Comparison of ENCODE assay signal across 10 cellular contexts in genomic region chr1:201791775-201792166, GRCh38. TPM values are rescaled to one million over a fixed set of nuclear protein-coding genes. Genes with fewer than 3 reads are reported as not detected.
DNase-seq lines count a peak whose midpoint lies in the region; ATAC-seq and TF ChIP-seq lines count a peak whose summit lies in the region.
"Had no signal": no experiment of that assay in that cellular context is flagged by ENCODE, and none has a peak within 500 bp of the region (broad histone marks: within the 10 kb centered on the region; RNA-seq: fewer than 3 reads in every experiment).

No MANE protein-coding gene starts in this region.

- DNase-seq in GM04503 (ENCODE audit: low read depth) (peak; percentile 50), RWPE1 (ENCODE audit: low spot score) (peak; percentile 42), foreskin fibroblast (peak; percentile 60 to 61), skeletal muscle cell (ENCODE audit: low read depth) (peak; percentile 75), GM19238 (ENCODE audit: insufficient read length, low spot score) (no peak)
- no peak for DNase-seq in activated CD4-positive, alpha-beta T cell treated with anti-CD3 and anti-CD28 coated beads, Interleukin-2, amount 50 U/mL, for 4 hours
- DNase-seq: activated CD8-positive, alpha-beta memory T cell treated with anti-CD3 and anti-CD28 coated beads, Interleukin-2, amount 50 U/mL, for 48 hours had no signal

- no peaks in the 10 kb centered on the region for H3K36me3 Mint-ChIP-seq in activated T-helper 17 cell treated with anti-CD3 and anti-CD28 coated beads, Interleukin-2, amount 50 U/mL, for 72 hours (ENCODE audit: low read depth)

- H3K27ac ChIP-seq in RWPE1, result peak overlapping the region; percentile 75

- H3K4me3 ChIP-seq in foreskin fibroblast (ENCODE audit: low read depth in 1 of 2, low read length in 2 of 2) (no peak overlapping the region), skeletal muscle cell (ENCODE audit: low read depth, low read length) (no peak overlapping the region)

- no peaks in the 10 kb centered on the region for H3K4me1 Mint-ChIP-seq in activated T-helper 17 cell treated with anti-CD3 and anti-CD28 coated beads, Interleukin-2, amount 50 U/mL, for 72 hours

- no peak overlapping the region for H3K4me3 Mint-ChIP-seq in activated T-helper 17 cell treated with anti-CD3 and anti-CD28 coated beads, Interleukin-2, amount 50 U/mL, for 72 hours
- H3K4me3 Mint-ChIP-seq: memory B cell had no signal

- H3K27me3 Mint-ChIP-seq in activated T-helper 17 cell treated with anti-CD3 and anti-CD28 coated beads, Interleukin-2, amount 50 U/mL, for 72 hours, result no peaks in the 10 kb centered on the region

- TF ChIP-seq CTCF in RWPE1 (conservative IDR thresholded peaks at IDR 0.05; ENCODE audit: low read depth), result no peak
- TF ChIP-seq CTCF in foreskin fibroblast (IDR thresholded peaks at IDR 0.05; ENCODE audit: low read depth, low read length), result no peak

- no peak overlapping the region for H3K27ac Mint-ChIP-seq in activated T-helper 17 cell treated with anti-CD3 and anti-CD28 coated beads, Interleukin-2, amount 50 U/mL, for 72 hours
- H3K27ac Mint-ChIP-seq: memory B cell had no signal

- H3K9me3 Mint-ChIP-seq in activated T-helper 17 cell treated with anti-CD3 and anti-CD28 coated beads, Interleukin-2, amount 50 U/mL, for 72 hours, result no peaks in the 10 kb centered on the region
- H3K9me3 Mint-ChIP-seq: memory B cell had no signal

- CTCF ChIA-PET in RWPE1 (lab: Yijun Ruan, JAX), result interaction anchor here (0.7 to 9.9 kb wide), 7 partner anchors 14 to 295 kb away, joined by 3 to 351 read pairs (median 19); no protein-coding TSS in a partner anchor

- no peak for ATAC-seq in activated T-helper 17 cell treated with anti-CD3 and anti-CD28 coated beads, Interleukin-2, amount 50 U/mL, for 72 hours (replicated peaks)
- ATAC-seq in GM21717 (IDR thresholded peaks at IDR 0.05; ENCODE audit: unreplicated experiment), result no peak

- POLR2A ChIA-PET in RWPE1 (lab: Yijun Ruan, JAX; ENCODE audit: low non-redundant PET), result no interaction called here

RNA-seq across cellular contexts. Expression of gene IPO9, which starts 37.2 kb away (rescaled TPM):
- total RNA-seq in activated T-helper 17 cell treated with anti-CD3 and anti-CD28 coated beads, Interleukin-2, amount 50 U/mL, for 72 hours, result 10 to 100 TPM; 54.3 to 70.2 TPM

Comparison
In these comparisons a context has a peak if more than half of its experiments do, and no peak if none do; other contexts are left out.
1. DNase-seq: peak in GM04503 (single experiment), RWPE1 (single experiment), foreskin fibroblast (2 of 2) and skeletal muscle cell (single experiment); none in GM19238 (single experiment) and activated CD4-positive, alpha-beta T cell treated with anti-CD3 and anti-CD28 coated beads, Interleukin-2, amount 50 U/mL, for 4 hours (0 of 2).